In genomic region chr5:119452060-119452372, GRCh38 we compare ENCODE assay signal across 8 cellular contexts. TPM values are rescaled to one million over a fixed set of nuclear protein-coding genes. Genes with fewer than 3 reads are reported as not detected.
DNase-seq lines count a peak whose midpoint lies in the region; ATAC-seq and TF ChIP-seq lines count a peak whose summit lies in the region.

No MANE protein-coding gene starts in this region.

- CTCF ChIA-PET in BJ (lab: Yijun Ruan, JAX), result interaction anchor here (1.7 to 2.0 kb wide), 2 partner anchors 17 to 464 kb away, joined by 4 to 7 read pairs; partner anchors contain the start of gene DTWD2

- peak overlapping the region; percentile 98 for H3K4me3 Mint-ChIP-seq in natural killer cell treated with Interleukin-12 subunit alpha and Interleukin-12 subunit beta and Interleukin-15 and Interleukin-18, amount 100 ng/mL, for 72 hours

- no peaks in the 10 kb centered on the region for H4K20me1 ChIP-seq in KMS-11 (ENCODE audit: insufficient read depth)

- no peaks in the 10 kb centered on the region for H3K9me3 ChIP-seq in colonic mucosa

- H3K27me3 ChIP-seq in BJ (ENCODE audit: control insufficient read depth, insufficient read depth, low read length) (no peaks in the 10 kb centered on the region; the same call in 1 of the 2 replicates), KMS-11 (ENCODE audit: insufficient read depth, low read depth) (no peaks in the 10 kb centered on the region), colonic mucosa (no peaks in the 10 kb centered on the region)

- H3K36me3 ChIP-seq in BJ (ENCODE audit: control insufficient read depth, insufficient read depth, low read length) (no peaks in the 10 kb centered on the region), KMS-11 (ENCODE audit: insufficient read depth) (no peaks in the 10 kb centered on the region), colonic mucosa (no peaks in the 10 kb centered on the region)

- ATAC-seq in natural killer cell treated with Interleukin-12 subunit alpha and Interleukin-12 subunit beta and Interleukin-15 and Interleukin-18, amount 100 ng/mL, for 72 hours, result no peak
- ATAC-seq in HG02970 (IDR thresholded peaks at IDR 0.05; ENCODE audit: low FRiP score, unreplicated experiment) (no peak), GM19395 (IDR thresholded peaks at IDR 0.05; ENCODE audit: unreplicated experiment) (no peak)

- H3K9ac ChIP-seq in KMS-11 (peak overlapping the region; percentile 87; the same call in 1 of the 2 replicates), colonic mucosa (ENCODE audit: low read depth in 2 of 2, low read length in 2 of 2) (no peak overlapping the region)

- peaks cover 12 to 14% of the 10 kb centered on the region in 2 donors for H3K4me1 Mint-ChIP-seq in natural killer cell treated with Interleukin-12 subunit alpha and Interleukin-12 subunit beta and Interleukin-15 and Interleukin-18, amount 100 ng/mL, for 72 hours (ENCODE audit: low read depth in 2 of 2)

- 0 out of 2 replicates have a peak, but pooled peaks cover 10% of the 10 kb centered on the region for H3K79me2 ChIP-seq in KMS-11 (ENCODE audit: insufficient read depth, low read depth)

- POLR2A ChIA-PET in BJ (lab: Charles Lee), result no interaction called here

- H3K9me3 Mint-ChIP-seq in natural killer cell treated with Interleukin-12 subunit alpha and Interleukin-12 subunit beta and Interleukin-15 and Interleukin-18, amount 100 ng/mL, for 72 hours, result no peaks in the 10 kb centered on the region

- H3K27me3 Mint-ChIP-seq in natural killer cell treated with Interleukin-12 subunit alpha and Interleukin-12 subunit beta and Interleukin-15 and Interleukin-18, amount 100 ng/mL, for 72 hours, result peaks cover 4 to 15% of the 10 kb centered on the region in 2 donors

- no peak for DNase-seq in BJ (ENCODE audit: low read depth)
- no peak for DNase-seq in colonic mucosa
- DNase-seq in natural killer cell treated with Interleukin-12 subunit alpha and Interleukin-12 subunit beta and Interleukin-15 and Interleukin-18, amount 100 ng/mL, for 72 hours (ENCODE audit: low spot score), result no peak
- DNase-seq in GM20000 (ENCODE audit: low spot score), result no peak
- DNase-seq in NCI-H2029 treated with DMSO at 0.1 percent for 48 hours (lab: John Stamatoyannopoulos, UW), result no peak

- TF ChIP-seq CTCF in BJ (IDR thresholded peaks at IDR 0.05; ENCODE audit: insufficient read depth, low read depth, low read length) (no peak), KMS-11 (conservative IDR thresholded peaks at IDR 0.05; ENCODE audit: low read depth, low read length) (no peak), colonic mucosa (IDR thresholded peaks at IDR 0.05) (no peak), GM20000 (IDR thresholded peaks at IDR 0.05; ENCODE audit: extremely low read depth, missing control alignments) (no peak)

- peak overlapping the region; percentile 82 for H2AFZ ChIP-seq in KMS-11 (ENCODE audit: low read depth)

- H3K27ac ChIP-seq in KMS-11 (peak overlapping the region; percentile 71), colonic mucosa (peak overlapping the region; percentile 91)

- peak overlapping the region; percentile 78; the same call in 1 of the 2 replicates for H3K4me2 ChIP-seq in KMS-11

- peak overlapping the region; percentile 81 to 86 for H3K27ac Mint-ChIP-seq in natural killer cell treated with Interleukin-12 subunit alpha and Interleukin-12 subunit beta and Interleukin-15 and Interleukin-18, amount 100 ng/mL, for 72 hours

- H3K36me3 Mint-ChIP-seq in natural killer cell treated with Interleukin-12 subunit alpha and Interleukin-12 subunit beta and Interleukin-15 and Interleukin-18, amount 100 ng/mL, for 72 hours, result no peaks in the 10 kb centered on the region

- intact Hi-C loops in colonic mucosa (cut with DNase I), result no loop called here

- peak overlapping the region; percentile 80 for H3K4me3 ChIP-seq in BJ (ENCODE audit: low read depth, low read length)
- H3K4me3 ChIP-seq in KMS-11 (IDR thresholded peaks at IDR 0.05; ENCODE audit: insufficient read depth, low read depth, low read length), result no peak overlapping the region
- H3K4me3 ChIP-seq in colonic mucosa, result peak overlapping the region; percentile 57

- H3K4me1 ChIP-seq in KMS-11 (ENCODE audit: low read depth, poor library complexity, severe bottlenecking) (peaks cover 22% of the 10 kb centered on the region), colonic mucosa (no peaks in the 10 kb centered on the region)

RNA-seq across cellular contexts. Expression of gene HSD17B4, which starts 0.3 kb away (rescaled TPM):
- 77.2 and 107 TPM in 2 replicates for polyA plus RNA-seq in BJ (2011; rRNA removed)
- 69.1 and 70.9 TPM in 2 replicates for polyA minus RNA-seq in BJ (2011; rRNA and poly(A)+ RNA removed)
- 100 to 1,000 TPM; 252 to 304 TPM for total RNA-seq in colonic mucosa
- 100 to 1,000 TPM; 100 to 121 TPM for total RNA-seq in natural killer cell treated with Interleukin-12 subunit alpha and Interleukin-12 subunit beta and Interleukin-15 and Interleukin-18, amount 100 ng/mL, for 72 hours
